ENCODE assay signal across 1 cellular context in genomic region chr7:70400829-70401380, GRCh38.
TF ChIP-seq lines count a peak whose summit lies in the region.

No MANE protein-coding gene starts in this region.

TF ChIP-seq in SK-N-SH, 30 proteins besides CTCF, POLR2A, EP300 and RAD21 (continued from another document):
- TF ChIP-seq PBX3 (IDR thresholded peaks at IDR 0.05) (no peak), REST (IDR thresholded peaks at IDR 0.05; ENCODE audit: low read depth, low read length) (no peak), SMC3 (IDR thresholded peaks at IDR 0.05; ENCODE audit: low read depth, low read length) (no peak), GATA2 (CRISPR knock-in tag; IDR thresholded peaks at IDR 0.05) (peak; percentile 72), RXRA (IDR thresholded peaks at IDR 0.05; ENCODE audit: borderline replicate concordance, low read depth) (no peak), RCOR1 (IDR thresholded peaks at IDR 0.05; ENCODE audit: low read length) (peak; percentile 29; the same call in 1 of the 2 replicates), TCF12 (IDR thresholded peaks at IDR 0.05) (no peak), CHD2 (IDR thresholded peaks at IDR 0.05; ENCODE audit: low read length, partially characterized antibody) (no peak), MAX (IDR thresholded peaks at IDR 0.05; ENCODE audit: low read depth) (no peak), GABPA (IDR thresholded peaks at IDR 0.05; ENCODE audit: low read depth) (no peak), USF1 (IDR thresholded peaks at IDR 0.05; ENCODE audit: borderline replicate concordance, low read depth) (no peak), TEAD4 (IDR thresholded peaks at IDR 0.05; ENCODE audit: borderline replicate concordance, insufficient read depth) (no peak), JUND (IDR thresholded peaks at IDR 0.05) (no peak), NRF1 (IDR thresholded peaks at IDR 0.05; ENCODE audit: low read depth, low read length) (no peak)
TF ChIP-seq in SK-N-SH: peak in this region for 2.
